Comparison of ENCODE assay signal across 10 cellular contexts in genomic region chr1:206898089-206898908, GRCh38. TPM values are rescaled to one million over a fixed set of nuclear protein-coding genes. Genes with fewer than 3 reads are reported as not detected.
DNase-seq lines count a peak whose midpoint lies in the region; ATAC-seq and TF ChIP-seq lines count a peak whose summit lies in the region.
"Had no signal": no experiment of that assay in that cellular context is flagged by ENCODE, and none has a peak within 500 bp of the region (broad histone marks: within the 10 kb centered on the region; RNA-seq: fewer than 3 reads in every experiment).

No MANE protein-coding gene starts in this region.

- H3K4me3 Mint-ChIP-seq in CD4-positive, alpha-beta T cell: no peak overlapping the region
- H3K4me3 Mint-ChIP-seq in HFFc6: peak overlapping the region; percentile 60
- H3K4me3 Mint-ChIP-seq in activated naive CD8-positive, alpha-beta T cell treated with anti-CD3 and anti-CD28 coated beads for 36 hours: no peak overlapping the region

- peaks cover 32% of the 10 kb centered on the region for H3K36me3 Mint-ChIP-seq in CD4-positive, alpha-beta T cell (ENCODE audit: low read depth)
- H3K36me3 Mint-ChIP-seq in HFFc6 (ENCODE audit: low read depth): no peaks in the 10 kb centered on the region
- peaks cover 4% of the 10 kb centered on the region for H3K36me3 Mint-ChIP-seq in activated naive CD8-positive, alpha-beta T cell treated with anti-CD3 and anti-CD28 coated beads for 36 hours

- CTCF ChIA-PET in CD4-positive, alpha-beta T cell (lab: Charles Lee): interaction anchor here (0.7 kb wide), 1 partner anchor 38 kb away, joined by 4 read pairs; no protein-coding TSS in a partner anchor

- TF ChIP-seq CTCF in CD4-positive, alpha-beta T cell (IDR thresholded peaks at IDR 0.05): no peak
- no peak for TF ChIP-seq CTCF in HFFc6 (IDR thresholded peaks at IDR 0.05)
- TF ChIP-seq CTCF in left lung (IDR thresholded peaks at IDR 0.05): no peak
- no peak for TF ChIP-seq CTCF in right atrium auricular region (IDR thresholded peaks at IDR 0.05)

- H3K9me3 Mint-ChIP-seq in CD4-positive, alpha-beta T cell: no peaks in the 10 kb centered on the region
- no peaks in the 10 kb centered on the region for H3K9me3 Mint-ChIP-seq in HFFc6
- H3K9me3 Mint-ChIP-seq in activated naive CD8-positive, alpha-beta T cell treated with anti-CD3 and anti-CD28 coated beads for 36 hours: no peaks in the 10 kb centered on the region

- peaks cover 81% of the 10 kb centered on the region for H3K4me1 Mint-ChIP-seq in CD4-positive, alpha-beta T cell (ENCODE audit: low read depth)
- peaks cover 69% of the 10 kb centered on the region for H3K4me1 Mint-ChIP-seq in HFFc6 (ENCODE audit: low read depth)
- peaks cover 59% of the 10 kb centered on the region for H3K4me1 Mint-ChIP-seq in activated naive CD8-positive, alpha-beta T cell treated with anti-CD3 and anti-CD28 coated beads for 36 hours

- peaks cover 0 to 6% of the 10 kb centered on the region in 2 donors for H3K4me1 ChIP-seq in left lung
- no peaks in the 10 kb centered on the region for H3K4me1 ChIP-seq in right atrium auricular region

- no peaks in the 10 kb centered on the region for H3K27me3 ChIP-seq in CD4-positive, alpha-beta T cell (ENCODE audit: control insufficient read depth, insufficient read depth, low read length)
- no peaks in the 10 kb centered on the region for H3K27me3 ChIP-seq in left lung
- H3K27me3 ChIP-seq in right atrium auricular region: no peaks in the 10 kb centered on the region

- H3K27ac Mint-ChIP-seq in CD4-positive, alpha-beta T cell: peak overlapping the region; percentile 90
- peak overlapping the region; percentile 81 for H3K27ac Mint-ChIP-seq in HFFc6
- H3K27ac Mint-ChIP-seq in activated naive CD8-positive, alpha-beta T cell treated with anti-CD3 and anti-CD28 coated beads for 36 hours: peak overlapping the region; percentile 43

- no peak for DNase-seq in CD4-positive, alpha-beta T cell
- DNase-seq in HFFc6: peak; percentile 68
- no peak for DNase-seq in activated naive CD8-positive, alpha-beta T cell treated with anti-CD3 and anti-CD28 coated beads for 36 hours
- DNase-seq in left lung: no peak
- no peak for DNase-seq in stimulated activated CD4-positive, alpha-beta T cell treated with anti-CD3 and anti-CD28 coated beads, Interleukin-2, amount 100 ng/mL, for 24 hours
- no peak for DNase-seq in OCI-M2 (lab: John Stamatoyannopoulos, UW; ENCODE audit: unreplicated experiment)
- DNase-seq in right atrium auricular region (ENCODE audit: low spot score): no peak
- DNase-seq: Karpas-422 had no signal

- intact Hi-C loops in CD4-positive, alpha-beta T cell (cut with DNase I, micrococcal nuclease): no loop called here
- intact Hi-C loops in left lung (cut with DNase I): no loop called here

- H3K27me3 Mint-ChIP-seq in CD4-positive, alpha-beta T cell: no peaks in the 10 kb centered on the region
- no peaks in the 10 kb centered on the region; the same call in 1 of the 2 replicates for H3K27me3 Mint-ChIP-seq in HFFc6 (ENCODE audit: insufficient read depth)
- H3K27me3 Mint-ChIP-seq in activated naive CD8-positive, alpha-beta T cell treated with anti-CD3 and anti-CD28 coated beads for 36 hours: no peaks in the 10 kb centered on the region

- H3K9me3 ChIP-seq in CD4-positive, alpha-beta T cell (ENCODE audit: control insufficient read depth, low read length): no peaks in the 10 kb centered on the region
- H3K9me3 ChIP-seq in left lung (no peaks in the 10 kb centered on the region), right atrium auricular region (no peaks in the 10 kb centered on the region)

- H3K27ac ChIP-seq in CD4-positive, alpha-beta T cell (ENCODE audit: low read depth, low read length): no peak overlapping the region
- H3K27ac ChIP-seq in left lung: no peak overlapping the region
- no peak overlapping the region for H3K27ac ChIP-seq in right atrium auricular region

- POLR2A ChIA-PET in CD4-positive, alpha-beta T cell (lab: Charles Lee): interaction anchor here (0.5 to 13.4 kb wide), 7 partner anchors 8 to 172 kb away, joined by 3 to 384 read pairs (median 5); partner anchors contain the start of gene FCMR

- H3K36me3 ChIP-seq in left lung (no peaks in the 10 kb centered on the region), right atrium auricular region (no peaks in the 10 kb centered on the region)

- H3K4me3 ChIP-seq in left lung (no peak overlapping the region), right atrium auricular region (no peak overlapping the region)

- ATAC-seq in CD4-positive, alpha-beta T cell (ENCODE audit: poor library complexity): no peak
- ATAC-seq in left lung (peak; percentile 71), HG02973 (IDR thresholded peaks at IDR 0.05; ENCODE audit: unreplicated experiment) (no peak)

RNA-seq across cellular contexts. Expression of gene IL24, which starts 1.1 kb away (rescaled TPM):
- not detected for total RNA-seq in CD4-positive, alpha-beta T cell
- under 1 TPM in 1 of 6 experiments, not detected in 5; 0.24 TPM for total RNA-seq in HFFc6 (2021; fragmentation: NEBNext Ultra II Directional; extraction: Animal tissue kit (Norgen Biotek cat#: 25700))
- total RNA-seq in activated naive CD8-positive, alpha-beta T cell treated with anti-CD3 and anti-CD28 coated beads for 36 hours: under 1 TPM; 0.54 to 0.72 TPM
- total RNA-seq in left lung (under 1 TPM in 1 of 2 donors, not detected in 1; 0.34 TPM), right atrium auricular region (1 to 10 TPM in 1 of 2 donors, not detected in 1; 1.1 TPM)
- total RNA-seq: cerebellum had no signal

RNA-seq across cellular contexts. Expression of gene FCMR, which starts 23.4 kb away (rescaled TPM):
- 100 to 1,000 TPM; 171 to 186 TPM for total RNA-seq in CD4-positive, alpha-beta T cell
- 1 to 10 TPM in 2 of 6 experiments, under 1 TPM in 4; 0.28 to 1.3 (median 0.67) TPM for total RNA-seq in HFFc6 (2021; fragmentation: NEBNext Ultra II Directional; extraction: Animal tissue kit (Norgen Biotek cat#: 25700))
- total RNA-seq in activated naive CD8-positive, alpha-beta T cell treated with anti-CD3 and anti-CD28 coated beads for 36 hours: 10 to 100 TPM; 42.9 to 45.5 TPM
- total RNA-seq in left lung (1 to 10 TPM; 2.7 to 6.7 TPM), right atrium auricular region (1 to 10 TPM; 1.3 to 5.0 TPM)
- total RNA-seq: cerebellum had no signal

RNA-seq across cellular contexts. Expression of gene IL20, which starts 32.9 kb away (rescaled TPM):
- total RNA-seq in CD4-positive, alpha-beta T cell: not detected
- total RNA-seq in HFFc6 (2021; fragmentation: NEBNext Ultra II Directional; extraction: Animal tissue kit (Norgen Biotek cat#: 25700)): not detected
- not detected for total RNA-seq in activated naive CD8-positive, alpha-beta T cell treated with anti-CD3 and anti-CD28 coated beads for 36 hours
- total RNA-seq in left lung (not detected), right atrium auricular region (under 1 TPM in 1 of 2 donors, not detected in 1; 0.20 TPM)
- total RNA-seq: cerebellum had no signal

RNA-seq across cellular contexts. Expression of gene PIGR, which starts 48.0 kb away (rescaled TPM):
- not detected for total RNA-seq in CD4-positive, alpha-beta T cell
- under 1 TPM in 2 of 6 experiments, not detected in 4; 0.14 to 0.26 TPM for total RNA-seq in HFFc6 (2021; fragmentation: NEBNext Ultra II Directional; extraction: Animal tissue kit (Norgen Biotek cat#: 25700))
- total RNA-seq in activated naive CD8-positive, alpha-beta T cell treated with anti-CD3 and anti-CD28 coated beads for 36 hours: under 1 TPM; 0.08 to 0.10 TPM
- 100 to 1,000 TPM; 128 to 587 TPM for total RNA-seq in left lung
- not detected for total RNA-seq in right atrium auricular region

Comparison
In these comparisons a context has a peak if more than half of its experiments do, and no peak if none do; other contexts are left out.
1. RNA of gene FCMR, which starts 23.4 kb away (total RNA-seq): 171 to 186 TPM in CD4-positive, alpha-beta T cell and 42.9 to 45.5 TPM in activated naive CD8-positive, alpha-beta T cell treated with anti-CD3 and anti-CD28 coated beads for 36 hours; 2.7 to 6.7 TPM in left lung, 1.3 to 5.0 TPM in right atrium auricular region and 0.28 to 1.3 TPM in HFFc6; every median in the first group is over 4 times any median in the second.
2. Peak in every context shown above with its lines, with median percentiles within 50 percentile points of each other: H3K27ac Mint-ChIP-seq.